In the genomic region with DNA sequence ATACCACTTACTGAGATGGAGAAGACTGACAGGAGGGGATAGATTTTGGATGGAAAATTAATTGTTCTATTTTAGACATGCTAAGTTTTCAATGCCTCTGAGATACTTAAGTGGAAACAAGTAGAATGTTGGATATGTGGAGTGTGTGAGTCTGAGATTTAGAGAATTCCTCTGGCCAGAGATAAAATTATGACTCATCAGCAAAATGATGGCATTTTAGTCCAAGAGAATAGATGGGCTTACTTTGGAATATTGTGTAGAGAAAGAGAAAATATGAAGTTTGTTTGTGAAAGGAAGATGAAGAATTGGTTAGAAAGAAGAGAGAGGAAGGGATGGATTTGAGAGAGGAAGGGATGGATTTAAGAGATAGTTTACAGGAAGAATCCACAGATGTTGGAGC, we compare ENCODE assay signal across 31 cellular contexts.
"Had no signal": no experiment of that assay in that cellular context is flagged by ENCODE, and none has a peak within 500 bp of the region (broad histone marks: within the 10 kb centered on the region; RNA-seq: fewer than 3 reads in every experiment).

No MANE protein-coding gene starts in this region.

- H3K36me3 Mint-ChIP-seq: stimulated activated memory B cell treated with anti-CD40 and anti-IgM and Interleukin-4, amounts not matched to agents 10 μg/mL and 1 μg/mL and 100 μg/mL, for 72 hours had no signal

- DNase-seq: hypothalamus; immature natural killer cell; kidney; left colon; left lung; lower lobe of right lung; mammary epithelial cell; mesenchymal stem cell; naive thymus-derived CD8-positive, alpha-beta T cell; nucleus accumbens; pancreas; posterior cingulate gyrus; retina; right cardiac atrium; sigmoid colon; small intestine; stimulated activated CD4-positive, alpha-beta T cell treated with anti-CD3 and anti-CD28 coated beads, Interleukin-1b, Interleukin-23, amount 100 ng/mL, for 48 hours; stimulated activated CD4-positive, alpha-beta T cell treated with anti-CD3 and anti-CD28 coated beads, Interleukin-2, amount 100 ng/mL, for 48 hours; stimulated activated CD4-positive, alpha-beta T cell treated with anti-CD3 and anti-CD28 coated beads, Interleukin-4, amount 100 ng/mL, for 4 hours; stimulated activated CD8-positive, alpha-beta memory T cell treated with anti-CD3 and anti-CD28 coated beads, Interleukin-4, amount 100 ng/mL, for 48 hours; stimulated activated naive CD4-positive, alpha-beta T cell treated with Interleukin-2 at 50 U/mL for 16 hours; stimulated activated naive CD8-positive, alpha-beta T cell treated with anti-CD3 and anti-CD28 coated beads, Interleukin-15, amount 100 ng/mL, for 72 hours; substantia nigra; thyroid gland; transverse colon; upper lobe of left lung had no signal

- H3K4me1 Mint-ChIP-seq: immature natural killer cell; nephron; neural crest cell; stimulated activated memory B cell treated with anti-CD40 and anti-IgM and Interleukin-4, amounts not matched to agents 10 μg/mL and 1 μg/mL and 100 μg/mL, for 72 hours; stimulated activated naive CD8-positive, alpha-beta T cell treated with anti-CD3 and anti-CD28 coated beads, Interleukin-15, amount 100 ng/mL, for 72 hours had no signal

- H3K27ac ChIP-seq: left lung, lower lobe of right lung, pancreas, prostate gland, sigmoid colon, thyroid gland, transverse colon, upper lobe of left lung had no signal

- H3K27ac Mint-ChIP-seq: immature natural killer cell; naive thymus-derived CD8-positive, alpha-beta T cell; nephron; stimulated activated memory B cell treated with anti-CD40 and anti-IgM and Interleukin-4, amounts not matched to agents 10 μg/mL and 1 μg/mL and 100 μg/mL, for 72 hours had no signal

- H3K4me3 ChIP-seq: left lung, lower lobe of right lung, pancreas, prostate gland, sigmoid colon, thyroid gland, transverse colon, upper lobe of left lung had no signal

- H3K4me1 ChIP-seq: left lung, lower lobe of right lung, pancreas, prostate gland, sigmoid colon, thyroid gland, transverse colon, upper lobe of left lung had no signal

- H3K4me3 Mint-ChIP-seq: immature natural killer cell; naive thymus-derived CD8-positive, alpha-beta T cell; nephron; neural crest cell; stimulated activated memory B cell treated with anti-CD40 and anti-IgM and Interleukin-4, amounts not matched to agents 10 μg/mL and 1 μg/mL and 100 μg/mL, for 72 hours; stimulated activated naive CD8-positive, alpha-beta T cell treated with anti-CD3 and anti-CD28 coated beads, Interleukin-15, amount 100 ng/mL, for 72 hours had no signal

- FAIRE-seq: islet of Langerhans, kidney, pancreas, small intestine had no signal

- H3K9me3 ChIP-seq: left lung, lower lobe of right lung, pancreas, prostate gland, sigmoid colon, thyroid gland, transverse colon, upper lobe of left lung had no signal

- H3K27me3 Mint-ChIP-seq: naive thymus-derived CD8-positive, alpha-beta T cell; stimulated activated memory B cell treated with anti-CD40 and anti-IgM and Interleukin-4, amounts not matched to agents 10 μg/mL and 1 μg/mL and 100 μg/mL, for 72 hours; stimulated activated naive CD8-positive, alpha-beta T cell treated with anti-CD3 and anti-CD28 coated beads, Interleukin-15, amount 100 ng/mL, for 72 hours had no signal

- H3K27me3 ChIP-seq: left lung, sigmoid colon, thyroid gland, transverse colon, upper lobe of left lung had no signal

- H3K9me3 Mint-ChIP-seq: immature natural killer cell; stimulated activated memory B cell treated with anti-CD40 and anti-IgM and Interleukin-4, amounts not matched to agents 10 μg/mL and 1 μg/mL and 100 μg/mL, for 72 hours had no signal

- H3K36me3 ChIP-seq: left lung, lower lobe of right lung, pancreas, prostate gland, sigmoid colon, thyroid gland, transverse colon, upper lobe of left lung had no signal

- ATAC-seq: left colon; left lung; lower lobe of right lung; naive thymus-derived CD8-positive, alpha-beta T cell; pancreas; right cardiac atrium; stimulated activated memory B cell treated with anti-CD40 and anti-IgM and Interleukin-4, amounts not matched to agents 10 μg/mL and 1 μg/mL and 100 μg/mL, for 72 hours; stimulated activated naive CD8-positive, alpha-beta T cell treated with anti-CD3 and anti-CD28 coated beads, Interleukin-15, amount 100 ng/mL, for 72 hours had no signal
